ENCODE assay signal across 28 cellular contexts in genomic region chr3:120102232-120102631, GRCh38. TPM values are rescaled to one million over a fixed set of nuclear protein-coding genes. Genes with fewer than 3 reads are reported as not detected.
A peak's percentile ranks its signal among the peaks of the same experiment; 100 is the strongest.
DNase-seq lines count a peak whose midpoint lies in the region; ATAC-seq, FAIRE-seq and TF ChIP-seq lines count a peak whose summit lies in the region.
"Had no signal": no experiment of that assay in that cellular context is flagged by ENCODE, and none has a peak within 500 bp of the region (broad histone marks: within the 10 kb centered on the region; RNA-seq: fewer than 3 reads in every experiment).

No MANE protein-coding gene starts in this region.

- H3K79me2 ChIP-seq in Karpas-422 (ENCODE audit: low read length), result peaks cover 7% of the 10 kb centered on the region

- no peak overlapping the region for H3K9ac ChIP-seq in Karpas-422 (ENCODE audit: low read length)

- H3K4me1 ChIP-seq in Karpas-422 (ENCODE audit: low read length), result peaks cover 6% of the 10 kb centered on the region
- H3K4me1 ChIP-seq in tibial nerve, result peaks cover 0 to 7% (median under 1%) of the 10 kb centered on the region in 4 donors

- no peak for TF ChIP-seq EP300 in tibial nerve (IDR thresholded peaks at IDR 0.05)

- no peak overlapping the region for H3K4me3 ChIP-seq in Karpas-422 (ENCODE audit: low read length)
- H3K4me3 ChIP-seq in tibial nerve, result no peak overlapping the region
- H3K4me3 ChIP-seq: gastrocnemius medialis, hepatocyte, sigmoid colon, suprapubic skin had no signal

- H3K27ac ChIP-seq in Karpas-422 (ENCODE audit: low read length) (no peak overlapping the region), tibial nerve (no peak overlapping the region)
- H3K27ac ChIP-seq: gastrocnemius medialis, hepatocyte, sigmoid colon, suprapubic skin had no signal

- FAIRE-seq in D721Med (lab: Jason Lieb, UNC) (peak; percentile 56), GM18507 (lab: Jason Lieb, UNC) (peak; percentile 21)

- H3K9me3 ChIP-seq in Karpas-422 (ENCODE audit: low read length), result no peaks in the 10 kb centered on the region
- no peaks in the 10 kb centered on the region for H3K9me3 ChIP-seq in tibial nerve
- H3K9me3 ChIP-seq: gastrocnemius medialis, sigmoid colon, suprapubic skin had no signal

- H3K36me3 ChIP-seq in Karpas-422 (ENCODE audit: insufficient read depth, low read length) (peaks cover 18% of the 10 kb centered on the region), tibial nerve (peaks cover 0 to 6% (median 5%) of the 10 kb centered on the region in 3 donors)
- H3K36me3 ChIP-seq: gastrocnemius medialis, suprapubic skin had no signal

- no peak for ATAC-seq in HG03469 (IDR thresholded peaks at IDR 0.05; ENCODE audit: unreplicated experiment)
- ATAC-seq: gastrocnemius medialis; left colon; stimulated activated naive B cell treated with anti-CD40 and anti-IgM and Interleukin-4, amounts not matched to agents 10 μg/mL and 1 μg/mL and 100 μg/mL, for 72 hours had no signal

- H4K20me1 ChIP-seq in Karpas-422 (ENCODE audit: insufficient read depth, low read depth, low read length), result no peaks in the 10 kb centered on the region

- DNase-seq in D721Med (ENCODE audit: insufficient read length, low spot score), result no peak
- no peak for DNase-seq in GM18507 (ENCODE audit: extremely low spot score, insufficient read length, low read depth)
- peak; percentile 33 for DNase-seq in NCI-H69 (lab: John Stamatoyannopoulos, UW)
- DNase-seq in fibroblast of peridontal ligament (ENCODE audit: extremely low read depth), result peak; percentile 44
- no peak for DNase-seq in Karpas-422
- no peak for DNase-seq in tibial nerve (ENCODE audit: low spot score in 2 of 2)
- no peak for DNase-seq in activated CD4-positive, alpha-beta T cell treated with anti-CD3 and anti-CD28 coated beads, Interleukin-2, amount 50 U/mL, for 1 hour
- DNase-seq: ACHN; activated CD4-positive, alpha-beta T cell treated with anti-CD3 and anti-CD28 coated beads for 48 hours; activated naive CD4-positive, alpha-beta T cell treated with anti-CD3 and anti-CD28 coated beads for 36 hours; activated T-cell treated with anti-CD3 and anti-CD28 coated beads, Interleukin-2, amount 50 U/mL, for 48 hours; amniotic stem cell; cortex of kidney; DMS53; gastrocnemius medialis; GDM1; HCEC 1CT; KG1; left colon; mesendoderm; NCI-H774; posterior cingulate gyrus; sigmoid colon; stimulated activated CD4-positive, alpha-beta T cell treated with anti-CD3 and anti-CD28 coated beads, Interleukin-15, amount 100 ng/mL, for 24 hours; stimulated activated naive B cell treated with anti-CD40 and anti-IgM and Interleukin-4, amounts not matched to agents 10 μg/mL and 1 μg/mL and 100 μg/mL, for 72 hours had no signal

- no peak for TF ChIP-seq CTCF in D721Med (IDR thresholded peaks at IDR 0.05; ENCODE audit: insufficient read depth, missing control alignments)
- no peak for TF ChIP-seq CTCF in tibial nerve (IDR thresholded peaks at IDR 0.05)

- H3K9me2 ChIP-seq in Karpas-422 (replicated peaks; ENCODE audit: insufficient read depth, low read length), result no peaks in the 10 kb centered on the region

- no peak overlapping the region for H2AFZ ChIP-seq in Karpas-422 (ENCODE audit: low read length)
- H2AFZ ChIP-seq: hepatocyte had no signal

- H3K4me2 ChIP-seq in Karpas-422 (ENCODE audit: low read depth, low read length, poor library complexity, severe bottlenecking), result no peak overlapping the region
- H3K4me2 ChIP-seq: hepatocyte had no signal

- 57 to 58% methylated on average over 3 of the region's 3 CpGs for WGBS in tibial nerve, 2 donors

- no peaks in the 10 kb centered on the region for H3K27me3 ChIP-seq in Karpas-422 (ENCODE audit: low read length)
- no peaks in the 10 kb centered on the region for H3K27me3 ChIP-seq in tibial nerve
- H3K27me3 ChIP-seq: gastrocnemius medialis, hepatocyte, sigmoid colon, suprapubic skin had no signal

- no peak for TF ChIP-seq POLR2A in tibial nerve (IDR thresholded peaks at IDR 0.05)

RNA-seq across cellular contexts. Expression of gene GSK3B, which starts 8.0 kb away (rescaled TPM):
- 48.7 and 67.1 TPM in 2 replicates for total RNA-seq in Karpas-422 (2014; rRNA removed; shearing (Covaris generic); ENCODE audit: low replicate concordance)
- 10 to 100 TPM; 22.6 to 39.3 (median 28.5) TPM for total RNA-seq in tibial nerve

Comparison
In these comparisons a context has a peak if more than half of its experiments do, and no peak if none do; other contexts are left out.
1. DNase-seq: peak in NCI-H69 (single experiment) and fibroblast of peridontal ligament (single experiment); none in D721Med (single experiment), GM18507 (single experiment), Karpas-422 (single experiment), tibial nerve (0 of 2) and activated CD4-positive, alpha-beta T cell treated with anti-CD3 and anti-CD28 coated beads, Interleukin-2, amount 50 U/mL, for 1 hour (single experiment).